20 cellular contexts compared by ENCODE assay signal in the genomic region with DNA sequence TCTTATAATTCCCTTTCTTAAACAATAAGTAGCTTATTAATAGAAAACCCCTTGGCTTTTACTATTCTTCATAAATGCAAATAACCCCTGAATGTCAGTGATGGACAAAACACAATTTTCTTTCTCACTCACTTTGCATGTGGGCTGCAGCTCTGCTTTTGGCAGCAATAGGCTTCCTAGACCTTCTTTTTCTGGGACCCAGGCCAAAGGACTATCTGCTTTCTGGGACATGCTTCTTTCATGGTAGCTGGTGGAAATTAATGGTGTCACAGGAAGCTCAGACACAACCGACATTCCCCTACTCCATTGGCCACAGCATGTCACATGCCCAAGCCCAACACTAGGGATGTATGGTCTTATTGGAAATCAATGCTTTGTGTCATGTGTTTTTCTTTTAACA.
"Had no signal": no experiment of that assay in that cellular context is flagged by ENCODE, and none has a peak within 500 bp of the region (broad histone marks: within the 10 kb centered on the region; RNA-seq: fewer than 3 reads in every experiment).

No MANE protein-coding gene starts in this region.

- DNase-seq: activated CD4-positive, alpha-beta T cell treated with anti-CD3 and anti-CD28 coated beads, Interleukin-2, amount 50 U/mL, for 1 hour; activated CD4-positive, CD25-positive, alpha-beta regulatory T cell; activated CD8-positive, alpha-beta memory T cell treated with anti-CD3 and anti-CD28 coated beads, Interleukin-2, amount 10 ng/mL, durations not matched to agents 7 days and 5 days; activated CD8-positive, alpha-beta T cell treated with anti-CD3 and anti-CD28 coated beads, Interleukin-2, amount 10 ng/mL, durations not matched to agents 7 days and 5 days; activated gamma-delta T cell treated with Interleukin-2 at 50 U/mL for 16 hours; activated naive CD4-positive, alpha-beta T cell treated with anti-CD3 and anti-CD28 coated beads, Interleukin-2, amount 50 U/mL, for 16 hours; brain microvascular endothelial cell; caudate nucleus; left cardiac atrium; left ventricle myocardium superior; mucosa of descending colon; nephron progenitor cell; ovary; right lobe of liver; stimulated activated CD4-positive, alpha-beta T cell treated with anti-CD3 and anti-CD28 coated beads, Interleukin-2, amount 100 ng/mL, for 48 hours; stimulated activated naive CD4-positive, alpha-beta T cell treated with Interleukin-2 at 50 U/mL for 16 hours; T-helper 1 cell had no signal

- H3K4me3 ChIP-seq: gastroesophageal sphincter, hepatocyte, mucosa of descending colon, ovary, right lobe of liver, tibial nerve had no signal
